ENCODE assay signal across 22 cellular contexts in genomic region chr7:156516791-156517378, GRCh38.
"Had no signal": no experiment of that assay in that cellular context is flagged by ENCODE, and none has a peak within 500 bp of the region (broad histone marks: within the 10 kb centered on the region; RNA-seq: fewer than 3 reads in every experiment).

No MANE protein-coding gene starts in this region.

- H3K4me2 ChIP-seq: neural progenitor cell had no signal

- H3K36me3 ChIP-seq: ascending aorta, breast epithelium, left lung, neural progenitor cell, upper lobe of left lung had no signal

- H3K27ac Mint-ChIP-seq: activated CD4-positive, alpha-beta memory T cell treated with anti-CD3 and anti-CD28 coated beads for 36 hours; activated CD4-positive, alpha-beta T cell treated with anti-CD3 and anti-CD28 coated beads for 36 hours; activated naive CD4-positive, alpha-beta T cell treated with anti-CD3 and anti-CD28 coated beads for 36 hours; activated naive CD8-positive, alpha-beta T cell treated with anti-CD3 and anti-CD28 coated beads, Interleukin-2, amount 50 U/mL, for 24 hours; dendritic cell treated with granulocyte-macrophage colony-stimulating factor and Interleukin-4, amounts not matched to agents 40 ng/mL and 50 ng/mL, for 4 days; effector memory CD8-positive, alpha-beta T cell; neural progenitor cell; stimulated activated effector memory CD8-positive, alpha-beta T cell treated with anti-CD3 and anti-CD28 coated beads, Interleukin-12 subunit alpha, Interleukin-12 subunit beta, amount 100 ng/mL, for 72 hours; WTC11 had no signal

- H3K9me3 Mint-ChIP-seq: activated naive CD4-positive, alpha-beta T cell treated with anti-CD3 and anti-CD28 coated beads for 36 hours; dendritic cell treated with granulocyte-macrophage colony-stimulating factor and Interleukin-4, amounts not matched to agents 40 ng/mL and 50 ng/mL, for 4 days; neural progenitor cell had no signal

- H3K36me3 Mint-ChIP-seq: activated CD4-positive, alpha-beta memory T cell treated with anti-CD3 and anti-CD28 coated beads for 36 hours; neural progenitor cell; stimulated activated effector memory CD8-positive, alpha-beta T cell treated with anti-CD3 and anti-CD28 coated beads, Interleukin-12 subunit alpha, Interleukin-12 subunit beta, amount 100 ng/mL, for 72 hours; WTC11 had no signal

- H3K9ac ChIP-seq: neural progenitor cell had no signal

- H3K4me3 ChIP-seq: ascending aorta, breast epithelium, left lung, neural progenitor cell, psoas muscle, SK-N-MC, testis, upper lobe of left lung had no signal

- H2AFZ ChIP-seq: neural progenitor cell had no signal

- H3K27ac ChIP-seq: ascending aorta, breast epithelium, foreskin keratinocyte, left lung, neural progenitor cell, psoas muscle, SK-N-MC, testis, upper lobe of left lung had no signal

- H3K27me3 ChIP-seq: ascending aorta, breast epithelium, foreskin keratinocyte, left lung, neural progenitor cell, testis, upper lobe of left lung had no signal

- H3K4me1 Mint-ChIP-seq: activated CD4-positive, alpha-beta T cell treated with anti-CD3 and anti-CD28 coated beads for 36 hours; activated naive CD8-positive, alpha-beta T cell treated with anti-CD3 and anti-CD28 coated beads, Interleukin-2, amount 50 U/mL, for 24 hours; stimulated activated effector memory CD8-positive, alpha-beta T cell treated with anti-CD3 and anti-CD28 coated beads, Interleukin-12 subunit alpha, Interleukin-12 subunit beta, amount 100 ng/mL, for 72 hours had no signal

- H3K4me1 ChIP-seq: ascending aorta, breast epithelium, foreskin keratinocyte, left lung, neural progenitor cell, psoas muscle, testis, upper lobe of left lung had no signal

- DNase-seq: activated CD4-positive, alpha-beta memory T cell treated with anti-CD3 and anti-CD28 coated beads for 36 hours; activated CD4-positive, alpha-beta T cell treated with anti-CD3 and anti-CD28 coated beads for 36 hours; activated naive CD4-positive, alpha-beta T cell treated with anti-CD3 and anti-CD28 coated beads for 36 hours; activated naive CD8-positive, alpha-beta T cell treated with anti-CD3 and anti-CD28 coated beads, Interleukin-2, amount 50 U/mL, for 24 hours; activated T-cell treated with anti-CD3 and anti-CD28 coated beads, Interleukin-2, amount 50 U/mL, for 1 hour; effector memory CD8-positive, alpha-beta T cell; foreskin keratinocyte; glutamatergic neuron; left lung; mammary epithelial cell; psoas muscle; stimulated activated CD4-positive, alpha-beta T cell treated with anti-CD3 and anti-CD28 coated beads, Interleukin-4, amount 100 ng/mL, for 24 hours; testis; upper lobe of left lung had no signal

- ATAC-seq: activated CD4-positive, alpha-beta T cell treated with anti-CD3 and anti-CD28 coated beads for 36 hours; activated naive CD8-positive, alpha-beta T cell treated with anti-CD3 and anti-CD28 coated beads, Interleukin-2, amount 50 U/mL, for 24 hours; effector memory CD8-positive, alpha-beta T cell; foreskin keratinocyte; left lung; psoas muscle; stimulated activated effector memory CD8-positive, alpha-beta T cell treated with anti-CD3 and anti-CD28 coated beads, Interleukin-12 subunit alpha, Interleukin-12 subunit beta, amount 100 ng/mL, for 72 hours; WTC11 had no signal

- H3K9me3 ChIP-seq: testis had no signal

- FAIRE-seq: keratinocyte had no signal

- H3K4me3 Mint-ChIP-seq: activated CD4-positive, alpha-beta memory T cell treated with anti-CD3 and anti-CD28 coated beads for 36 hours; activated CD4-positive, alpha-beta T cell treated with anti-CD3 and anti-CD28 coated beads for 36 hours; activated naive CD4-positive, alpha-beta T cell treated with anti-CD3 and anti-CD28 coated beads for 36 hours; activated naive CD8-positive, alpha-beta T cell treated with anti-CD3 and anti-CD28 coated beads, Interleukin-2, amount 50 U/mL, for 24 hours; dendritic cell treated with granulocyte-macrophage colony-stimulating factor and Interleukin-4, amounts not matched to agents 40 ng/mL and 50 ng/mL, for 4 days; effector memory CD8-positive, alpha-beta T cell; neural progenitor cell; stimulated activated effector memory CD8-positive, alpha-beta T cell treated with anti-CD3 and anti-CD28 coated beads, Interleukin-12 subunit alpha, Interleukin-12 subunit beta, amount 100 ng/mL, for 72 hours; WTC11 had no signal
